7 cellular contexts compared by ENCODE assay signal in the genomic region with DNA sequence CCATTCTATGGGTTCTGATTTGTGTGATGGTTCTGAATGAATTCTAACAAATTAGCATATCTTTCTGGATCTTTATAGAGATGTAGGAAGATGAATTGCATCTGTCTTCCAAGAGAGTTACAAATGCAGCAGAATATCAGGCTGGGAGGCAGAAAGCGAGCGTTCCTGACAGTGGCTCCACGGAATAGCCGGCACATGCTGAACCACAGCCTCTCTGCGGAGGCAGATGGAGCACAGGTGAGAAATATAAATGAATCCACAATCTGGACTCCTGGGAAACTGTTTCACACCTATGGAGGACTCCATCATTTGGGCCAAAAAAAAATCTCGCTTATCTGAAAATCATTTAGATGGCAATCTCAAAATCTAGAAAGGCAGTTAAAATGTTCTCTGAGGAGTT. TPM values are rescaled to one million over a fixed set of nuclear protein-coding genes. Genes with fewer than 3 reads are reported as not detected.
"Had no signal": no experiment of that assay in that cellular context is flagged by ENCODE, and none has a peak within 500 bp of the region (broad histone marks: within the 10 kb centered on the region; RNA-seq: fewer than 3 reads in every experiment).

No MANE protein-coding gene starts in this region.

- DNase-seq: GM23248, H9, HCEC 1CT, IMR-90, KG1 had no signal

- H3K27ac Mint-ChIP-seq: H9 had no signal

- H3K4me3 Mint-ChIP-seq: H9 had no signal

- H2AFZ ChIP-seq: GM23248 had no signal

- H3K4me3 ChIP-seq: GM23248, K562 had no signal

- ATAC-seq: K562 had no signal

- H3K27ac ChIP-seq: GM23248 had no signal

- H3K9me3 Mint-ChIP-seq: H9 had no signal

RNA-seq across cellular contexts. Expression of a gene that starts 34.5 kb away (rescaled TPM):
- total RNA-seq: HT-29 had no signal
